Comparison of ENCODE assay signal across 26 cellular contexts in the genomic region with DNA sequence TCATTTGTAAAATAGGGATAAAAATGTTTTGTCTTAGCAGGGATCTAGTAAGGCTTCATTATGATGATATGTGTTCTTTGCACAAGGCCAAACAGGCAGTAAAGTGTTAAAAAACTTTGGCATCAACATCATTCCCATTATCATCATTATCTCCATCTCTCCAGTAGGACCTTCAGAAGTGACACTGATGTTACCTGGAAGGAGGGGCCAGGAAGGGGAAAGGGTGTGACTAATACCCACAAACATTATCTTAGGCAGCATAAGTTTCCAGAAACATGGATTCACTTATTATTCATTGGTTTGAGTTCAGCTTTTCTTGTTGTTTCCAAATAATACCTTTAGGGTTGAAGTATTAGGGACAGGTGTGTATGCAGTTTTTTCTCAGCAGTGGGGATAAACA.
"Had no signal": no experiment of that assay in that cellular context is flagged by ENCODE, and none has a peak within 500 bp of the region (broad histone marks: within the 10 kb centered on the region; RNA-seq: fewer than 3 reads in every experiment).

No MANE protein-coding gene starts in this region.

- H3K27ac ChIP-seq: body of pancreas, SK-N-MC had no signal

- H3K4me3 ChIP-seq: body of pancreas, cardiac muscle cell, MG63, SK-N-MC had no signal

- DNase-seq: activated CD4-positive, alpha-beta T cell treated with anti-CD3 and anti-CD28 coated beads for 48 hours; activated CD4-positive, alpha-beta T cell treated with anti-CD3 and anti-CD28 coated beads, Interleukin-2, amount 50 U/mL, for 4 hours; activated CD4-positive, CD25-positive, alpha-beta regulatory T cell treated with anti-CD3 and anti-CD28 coated beads, Interleukin-2, amount 50 U/mL, for 72 hours; activated CD8-positive, alpha-beta memory T cell treated with anti-CD3 and anti-CD28 coated beads, Interleukin-2, amount 50 U/mL, for 48 hours; activated CD8-positive, alpha-beta T cell treated with anti-CD3 and anti-CD28 coated beads, Interleukin-2, amount 10 ng/mL, durations not matched to agents 7 days and 5 days; activated effector memory CD4-positive, alpha-beta T cell treated with Interleukin-2 at 50 U/mL for 16 hours; activated naive CD4-positive, alpha-beta T cell; activated T-cell treated with anti-CD3 and anti-CD28 coated beads, Interleukin-2, amount 50 U/mL, for 24 hours; aorta; body of pancreas; KG1; MG63; MV-4-11; NCI-H1105; NCI-H1436; NCI-H1694 treated with DMSO at 0.1 percent for 48 hours; NCI-H2029 treated with DMSO at 0.1 percent for 48 hours; NCI-H345; NCI-H510A; NCI-H526 treated with DMSO at 0.1 percent for 48 hours; NCI-H82; SW 1271 had no signal

- H3K36me3 ChIP-seq: cardiac muscle cell, MG63 had no signal

- H3K27me3 ChIP-seq: body of pancreas, cardiac muscle cell, MG63 had no signal

- H3K9me3 ChIP-seq: body of pancreas, MG63 had no signal

- ATAC-seq: activated CD8-positive, alpha-beta T cell treated with anti-CD3 and anti-CD28 coated beads, Interleukin-2, amount 10 ng/mL, durations not matched to agents 7 days and 5 days; body of pancreas; Right ventricle myocardium inferior; WTC11 had no signal
